Comparison of ENCODE assay signal across 10 cellular contexts in genomic region chr5:168292783-168293696, GRCh38. TPM values are rescaled to one million over a fixed set of nuclear protein-coding genes. Genes with fewer than 3 reads are reported as not detected.
A peak's percentile ranks its signal among the peaks of the same experiment; 100 is the strongest.
DNase-seq lines count a peak whose midpoint lies in the region; ATAC-seq and TF ChIP-seq lines count a peak whose summit lies in the region.
"Had no signal": no experiment of that assay in that cellular context is flagged by ENCODE, and none has a peak within 500 bp of the region (broad histone marks: within the 10 kb centered on the region; RNA-seq: fewer than 3 reads in every experiment).

No MANE protein-coding gene starts in this region.

- H3K9me3 ChIP-seq in SU-DHL-6 (ENCODE audit: insufficient read depth, low read length) (no peaks in the 10 kb centered on the region), gastrocnemius medialis (no peaks in the 10 kb centered on the region)

- no peak overlapping the region for H3K4me3 ChIP-seq in SU-DHL-6 (ENCODE audit: insufficient read depth, low read length, poor library complexity, severe bottlenecking)
- peak overlapping the region; percentile 61 for H3K4me3 ChIP-seq in iPS-11a (ENCODE audit: low read depth, low read length)
- peak overlapping the region; percentile 34 for H3K4me3 ChIP-seq in rectal smooth muscle tissue (ENCODE audit: low read length)
- H3K4me3 ChIP-seq in gastrocnemius medialis, result no peak overlapping the region

- no peak for TF ChIP-seq POLR2A in gastrocnemius medialis (IDR thresholded peaks at IDR 0.05)

- H4K20me1 ChIP-seq in SU-DHL-6 (ENCODE audit: low read depth, low read length), result no peaks in the 10 kb centered on the region

- H3K27ac ChIP-seq in SU-DHL-6 (ENCODE audit: low read depth, low read length) (no peak overlapping the region), rectal smooth muscle tissue (ENCODE audit: low read depth, low read length) (no peak overlapping the region), gastrocnemius medialis (no peak overlapping the region)

- H3K4me1 ChIP-seq in rectal smooth muscle tissue (ENCODE audit: control insufficient read depth, insufficient read depth, low read length) (no peaks in the 10 kb centered on the region), gastrocnemius medialis (no peaks in the 10 kb centered on the region)

- no peak for ATAC-seq in gastrocnemius medialis

- in situ Hi-C loops in gastrocnemius medialis (cut with MboI; ENCODE audit: low sequenced_read_pairs in 4 of 4), result no loop called here

- H3K4me2 ChIP-seq in SU-DHL-6 (ENCODE audit: low read depth, low read length, poor library complexity, severe bottlenecking), result peak overlapping the region; percentile 62

- no peak for TF ChIP-seq CTCF in SU-DHL-6 (IDR thresholded peaks at IDR 0.05; ENCODE audit: insufficient read depth, low read length, poor library complexity, severe bottlenecking)
- TF ChIP-seq CTCF in gastrocnemius medialis (IDR thresholded peaks at IDR 0.05 in 4 of 5, conservative IDR thresholded peaks at IDR 0.05 in 1 of 5), result no peak

- no peaks in the 10 kb centered on the region for H3K79me2 ChIP-seq in SU-DHL-6 (ENCODE audit: insufficient read depth, low read length)

- H3K9me2 ChIP-seq in SU-DHL-6 (replicated peaks; ENCODE audit: insufficient read depth, low read length), result no peaks in the 10 kb centered on the region

- no peaks in the 10 kb centered on the region for H3K27me3 ChIP-seq in SU-DHL-6 (ENCODE audit: low read length)
- H3K27me3 ChIP-seq in rectal smooth muscle tissue (ENCODE audit: control insufficient read depth, insufficient read depth, low read length), result peaks cover 4% of the 10 kb centered on the region
- peaks cover 33 to 40% (median 36%) of the 10 kb centered on the region in 3 donors for H3K27me3 ChIP-seq in gastrocnemius medialis

- H3K9ac ChIP-seq in SU-DHL-6 (ENCODE audit: low read length) (no peak overlapping the region), rectal smooth muscle tissue (ENCODE audit: low read length) (no peak overlapping the region)

- DNase-seq in NCI-H146 (lab: John Stamatoyannopoulos, UW) (peak; percentile 13), NCI-H146 treated with DMSO at 0.1 percent for 48 hours (lab: John Stamatoyannopoulos, UW; ENCODE audit: unreplicated experiment) (no peak), EL (no peak), gastrocnemius medialis (no peak)
- DNase-seq in activated CD8-positive, alpha-beta memory T cell treated with anti-CD3 and anti-CD28 coated beads, Interleukin-2, amount 50 U/mL, for 4 hours, result no peak
- DNase-seq: NCI-H774; stimulated activated CD4-positive, alpha-beta T cell treated with anti-CD3 and anti-CD28 coated beads, Interleukin-4, amount 100 ng/mL, for 1 hour had no signal

- H3F3A ChIP-seq in SU-DHL-6 (ENCODE audit: insufficient read depth), result peaks cover 6% of the 10 kb centered on the region

- H2AFZ ChIP-seq in SU-DHL-6 (ENCODE audit: low read depth, low read length, severe bottlenecking), result no peak overlapping the region

- H3K36me3 ChIP-seq in SU-DHL-6 (ENCODE audit: low read length) (no peaks in the 10 kb centered on the region), rectal smooth muscle tissue (ENCODE audit: control insufficient read depth, insufficient read depth, low read length) (no peaks in the 10 kb centered on the region), gastrocnemius medialis (no peaks in the 10 kb centered on the region)

- intact Hi-C loops in gastrocnemius medialis (cut with DNase I; ENCODE audit: low total_unique reads), result no loop called here

RNA-seq across cellular contexts. Expression of gene WWC1, which starts 1.6 kb away (rescaled TPM):
- under 1 TPM in 1 of 4 donors, not detected in 3; 0.51 TPM for total RNA-seq in gastrocnemius medialis

Comparison
In these comparisons a context has a peak if more than half of its experiments do, and no peak if none do; other contexts are left out.
1. H3K4me3 ChIP-seq: peak in iPS-11a (single experiment) and rectal smooth muscle tissue (single experiment); none in SU-DHL-6 (single experiment) and gastrocnemius medialis (0 of 4).